In the genomic region with DNA sequence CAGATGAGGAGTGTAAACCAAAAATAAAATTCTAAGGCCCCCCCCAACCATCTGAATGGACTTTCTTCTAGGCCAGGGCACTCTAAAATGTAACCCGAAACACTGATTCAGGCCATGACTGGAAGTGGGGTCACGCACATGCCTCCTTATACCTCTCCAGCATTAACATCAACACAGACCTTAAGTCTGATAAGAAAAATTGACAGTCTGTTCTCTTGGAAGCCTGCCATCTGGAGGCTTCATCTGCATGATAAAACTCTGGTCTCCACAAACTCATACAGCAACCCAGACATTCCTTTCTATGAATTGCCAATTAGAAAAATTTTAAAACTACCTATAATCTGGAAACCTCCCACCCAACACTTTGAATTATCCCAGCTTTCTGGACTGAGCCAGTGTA, we compare ENCODE assay signal across 27 cellular contexts. TPM values are rescaled to one million over a fixed set of nuclear protein-coding genes. Genes with fewer than 3 reads are reported as not detected.
"Had no signal": no experiment of that assay in that cellular context is flagged by ENCODE, and none has a peak within 500 bp of the region (broad histone marks: within the 10 kb centered on the region; RNA-seq: fewer than 3 reads in every experiment).

No MANE protein-coding gene starts in this region.

- H3K27me3 Mint-ChIP-seq: activated CD4-positive, alpha-beta memory T cell treated with anti-CD3 and anti-CD28 coated beads for 36 hours; naive thymus-derived CD8-positive, alpha-beta T cell; T-cell had no signal

- H3K4me3 ChIP-seq: hepatocyte, left ventricle myocardium inferior, thoracic aorta, upper lobe of left lung had no signal

- H3K36me3 ChIP-seq: left ventricle myocardium inferior, thoracic aorta, upper lobe of left lung had no signal

- H3K9me3 ChIP-seq: left ventricle myocardium inferior, thoracic aorta, upper lobe of left lung had no signal

- H3K27me3 ChIP-seq: hepatocyte, upper lobe of left lung had no signal

- H3K36me3 Mint-ChIP-seq: activated CD4-positive, alpha-beta memory T cell treated with anti-CD3 and anti-CD28 coated beads for 36 hours; mesothelial cell of epicardium; T-cell had no signal

- H3K27ac Mint-ChIP-seq: activated CD4-positive, alpha-beta memory T cell treated with anti-CD3 and anti-CD28 coated beads for 36 hours; activated T-cell treated with anti-CD3 and anti-CD28 coated beads, Interleukin-2, amount 50 U/mL, for 72 hours; immature natural killer cell; mesothelial cell of epicardium; naive thymus-derived CD8-positive, alpha-beta T cell; progenitor cell of endocrine pancreas; T-cell; T-helper 2 cell treated with Interferon-gamma antibody and Interleukin-4, amounts not matched to agents 5 μg/mL and 100 μg/mL, for 36 hours had no signal

- H3K4me3 Mint-ChIP-seq: activated CD4-positive, alpha-beta memory T cell treated with anti-CD3 and anti-CD28 coated beads for 36 hours; activated T-cell treated with anti-CD3 and anti-CD28 coated beads, Interleukin-2, amount 50 U/mL, for 72 hours; immature natural killer cell; mesothelial cell of epicardium; naive thymus-derived CD8-positive, alpha-beta T cell; T-cell; T-helper 2 cell treated with Interferon-gamma antibody and Interleukin-4, amounts not matched to agents 5 μg/mL and 100 μg/mL, for 36 hours had no signal

- FAIRE-seq: astrocyte, colon, TTC549 had no signal

- DNase-seq: activated CD4-positive, alpha-beta memory T cell treated with anti-CD3 and anti-CD28 coated beads for 36 hours; activated CD4-positive, alpha-beta T cell treated with anti-CD3 and anti-CD28 coated beads for 4 hours; activated CD4-positive, CD25-positive, alpha-beta regulatory T cell; activated effector memory CD4-positive, alpha-beta T cell treated with anti-CD3 and anti-CD28 coated beads, Interleukin-2, amount 50 U/mL, for 16 hours; activated naive CD4-positive, alpha-beta T cell treated with anti-CD3 and anti-CD28 coated beads, Interleukin-2, amount 50 U/mL, for 16 hours; activated T-cell treated with anti-CD3 and anti-CD28 coated beads, Interleukin-2, amount 50 U/mL, for 72 hours; central memory CD4-positive, alpha-beta T cell; effector memory CD4-positive, alpha-beta T cell; foreskin melanocyte; glutamatergic neuron; immature natural killer cell; left ventricle myocardium inferior; mammary epithelial cell; naive thymus-derived CD8-positive, alpha-beta T cell; retina; stimulated activated CD4-positive, alpha-beta T cell treated with anti-CD3 and anti-CD28 coated beads, Interleukin-4, amount 100 ng/mL, for 24 hours; stimulated activated naive CD4-positive, alpha-beta T cell treated with Interleukin-2 at 50 U/mL for 16 hours; T-cell; upper lobe of left lung had no signal

- H3K9me3 Mint-ChIP-seq: activated CD4-positive, alpha-beta memory T cell treated with anti-CD3 and anti-CD28 coated beads for 36 hours; activated T-cell treated with anti-CD3 and anti-CD28 coated beads, Interleukin-2, amount 50 U/mL, for 72 hours; immature natural killer cell; mesothelial cell of epicardium; T-helper 2 cell treated with Interferon-gamma antibody and Interleukin-4, amounts not matched to agents 5 μg/mL and 100 μg/mL, for 36 hours had no signal

RNA-seq across cellular contexts. Expression of gene TPH1, which starts 29.3 kb away (rescaled TPM):
- total RNA-seq: left ventricle myocardium inferior had no signal
- polyA plus RNA-seq: hepatocyte, immature natural killer cell had no signal
